13 cellular contexts compared by ENCODE assay signal in the genomic region with DNA sequence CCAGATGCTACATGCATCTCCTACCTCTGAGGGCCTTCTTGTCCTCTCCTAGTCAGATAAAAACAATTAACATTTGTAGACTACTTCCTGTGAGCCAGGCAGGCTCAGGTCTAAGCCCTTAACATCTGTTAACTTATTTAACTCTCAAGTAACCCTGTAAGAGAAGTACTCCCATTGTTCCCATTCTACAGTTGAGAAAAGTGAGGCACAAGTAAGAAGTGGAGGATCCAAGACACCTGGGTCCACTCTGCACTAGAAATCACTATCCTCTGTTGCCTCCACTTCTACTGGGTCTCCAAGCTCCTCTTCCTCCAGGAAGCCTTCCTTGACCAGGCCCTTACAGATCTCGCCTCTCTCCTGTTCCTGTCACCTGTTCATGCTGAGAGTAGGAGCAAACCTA. TPM values are rescaled to one million over a fixed set of nuclear protein-coding genes. Genes with fewer than 3 reads are reported as not detected.
DNase-seq lines count a peak whose midpoint lies in the region; ATAC-seq and TF ChIP-seq lines count a peak whose summit lies in the region.
"Had no signal": no experiment of that assay in that cellular context is flagged by ENCODE, and none has a peak within 500 bp of the region (broad histone marks: within the 10 kb centered on the region; RNA-seq: fewer than 3 reads in every experiment).

No MANE protein-coding gene starts in this region.

- H3K27me3 ChIP-seq in breast epithelium (peaks cover 0 to 4% of the 10 kb centered on the region in 2 donors), WERI-Rb-1 (ENCODE audit: insufficient read depth, low read depth, severe bottlenecking) (no peaks in the 10 kb centered on the region), iPS-15b (ENCODE audit: control insufficient read depth, insufficient read depth, low read length) (peaks cover 43% of the 10 kb centered on the region)

- H3K9ac ChIP-seq in iPS-15b (ENCODE audit: low read depth, low read length): no peak overlapping the region

- DNase-seq in MCF 10A (ENCODE audit: unreplicated experiment): no peak
- no peak for DNase-seq in breast epithelium (ENCODE audit: low spot score in 2 of 2)
- no peak for DNase-seq in WERI-Rb-1
- DNase-seq in type B pancreatic cell (ENCODE audit: extremely low spot score, unreplicated experiment): no peak
- DNase-seq in NOMO-1 treated with DMSO at 0.1 percent for 48 hours (lab: John Stamatoyannopoulos, UW; ENCODE audit: unreplicated experiment): no peak
- DNase-seq in sciatic nerve (ENCODE audit: low spot score): no peak
- DNase-seq: activated CD8-positive, alpha-beta memory T cell treated with anti-CD3 and anti-CD28 coated beads, Interleukin-2, amount 50 U/mL, for 4 hours; GF-D8; NCI-H1436 treated with DMSO at 0.1 percent for 48 hours; stomach had no signal

- CTCF ChIA-PET in MCF 10A (lab: Yijun Ruan, JAX): no interaction called here

- no peak for TF ChIP-seq POLR2A in breast epithelium (IDR thresholded peaks at IDR 0.05)

- H3K36me3 ChIP-seq in breast epithelium: no peaks in the 10 kb centered on the region
- H3K36me3 ChIP-seq in WERI-Rb-1: peaks cover 5% of the 10 kb centered on the region
- H3K36me3 ChIP-seq in iPS-15b (ENCODE audit: control insufficient read depth, insufficient read depth, low read length): no peaks in the 10 kb centered on the region

- intact Hi-C loops in MCF 10A (cut with micrococcal nuclease) (no loop called here), breast epithelium (cut with DNase I; ENCODE audit: low total_unique reads) (no loop called here), sciatic nerve (cut with DNase I) (no loop called here)

- H3K27ac ChIP-seq in breast epithelium: no peak overlapping the region
- peak overlapping the region; percentile 97 for H3K27ac ChIP-seq in WERI-Rb-1
- H3K27ac ChIP-seq: stomach had no signal

- POLR2A ChIA-PET in MCF 10A (lab: Yijun Ruan, JAX): interaction anchor here (0.7 kb wide), 1 partner anchor 1520 kb away, joined by 3 read pairs; no protein-coding TSS in a partner anchor

- H3K4me1 Mint-ChIP-seq in MCF 10A (ENCODE audit: insufficient read depth, unreplicated experiment) (peaks cover 9% of the 10 kb centered on the region), type B pancreatic cell (ENCODE audit: unreplicated experiment) (peaks cover 15% of the 10 kb centered on the region)

- no TSS peak for BruUV-seq in MCF 10A (replicated peaks; lab: Mats Ljungman, UMichigan)

- H3K27ac Mint-ChIP-seq in MCF 10A (ENCODE audit: low read depth, unreplicated experiment): no peak overlapping the region
- H3K27ac Mint-ChIP-seq in type B pancreatic cell: peak overlapping the region; percentile 58

- H3K9me3 Mint-ChIP-seq in MCF 10A (ENCODE audit: unreplicated experiment): no peaks in the 10 kb centered on the region
- no peaks in the 10 kb centered on the region for H3K9me3 Mint-ChIP-seq in type B pancreatic cell

- no peaks in the 10 kb centered on the region for H3K9me3 ChIP-seq in breast epithelium
- no peaks in the 10 kb centered on the region for H3K9me3 ChIP-seq in WERI-Rb-1 (ENCODE audit: severe bottlenecking)
- no peaks in the 10 kb centered on the region for H3K9me3 ChIP-seq in iPS-15b (ENCODE audit: control insufficient read depth, insufficient read depth, low read length)
- H3K9me3 ChIP-seq: stomach had no signal

- H3K4me3 ChIP-seq in breast epithelium: peak overlapping the region in 1 of 3 donors; percentile 66
- peak overlapping the region; percentile 85 for H3K4me3 ChIP-seq in WERI-Rb-1 (ENCODE audit: low read depth, low read length)
- H3K4me3 ChIP-seq in iPS-15b (ENCODE audit: low read depth, low read length): peak overlapping the region; percentile 71
- H3K4me3 ChIP-seq: lung had no signal

- H3K36me3 Mint-ChIP-seq in MCF 10A (ENCODE audit: insufficient read depth, unreplicated experiment): no peaks in the 10 kb centered on the region
- H3K36me3 Mint-ChIP-seq in type B pancreatic cell: no peaks in the 10 kb centered on the region

- peaks cover 27% of the 10 kb centered on the region for H3K27me3 Mint-ChIP-seq in MCF 10A (ENCODE audit: insufficient read depth, unreplicated experiment)
- peaks cover 58% of the 10 kb centered on the region for H3K27me3 Mint-ChIP-seq in type B pancreatic cell

- H3K4me1 ChIP-seq in breast epithelium (peaks cover 0 to 4% of the 10 kb centered on the region in 2 donors), iPS-15b (ENCODE audit: control insufficient read depth, insufficient read depth, low read length) (peaks cover 6% of the 10 kb centered on the region)

- H3K4me3 Mint-ChIP-seq in MCF 10A (ENCODE audit: unreplicated experiment): peak overlapping the region; percentile 58
- peak overlapping the region; percentile 84 for H3K4me3 Mint-ChIP-seq in type B pancreatic cell

- ATAC-seq in sciatic nerve: no peak
- no peak for ATAC-seq in GM21447 (IDR thresholded peaks at IDR 0.05; ENCODE audit: unreplicated experiment)

- TF ChIP-seq CTCF in MCF 10A (IDR thresholded peaks at IDR 0.05; ENCODE audit: unreplicated experiment) (no peak), breast epithelium (IDR thresholded peaks at IDR 0.05) (no peak), WERI-Rb-1 (IDR thresholded peaks at IDR 0.05; ENCODE audit: low read depth, low read length) (no peak), type B pancreatic cell (conservative IDR thresholded peaks at IDR 0.05) (no peak)

RNA-seq across cellular contexts. Expression of a gene that starts 9.7 kb away (rescaled TPM):
- 7.1 and 8.3 TPM in 2 replicates for total RNA-seq in MCF 10A (2022)
- total RNA-seq in breast epithelium: 10 to 100 TPM in 2 of 3 donors, 1 to 10 TPM in 1; 8.2 to 16.0 (median 13.1) TPM
- total RNA-seq in type B pancreatic cell (ENCODE audit: low replicate concordance): 3.3 and 10.0 TPM in 2 replicates
- total RNA-seq in sciatic nerve: 20.7 TPM
